In genomic region chr4:79325436-79325835, GRCh38 we compare ENCODE assay signal across 9 cellular contexts. TPM values are rescaled to one million over a fixed set of nuclear protein-coding genes. Genes with fewer than 3 reads are reported as not detected.
"Had no signal": no experiment of that assay in that cellular context is flagged by ENCODE, and none has a peak within 500 bp of the region (broad histone marks: within the 10 kb centered on the region; RNA-seq: fewer than 3 reads in every experiment).

No MANE protein-coding gene starts in this region.

- H3K27ac ChIP-seq: HL-60 had no signal

- H2AFZ ChIP-seq: GM23338 had no signal

- ATAC-seq: GM23338, HepG2 had no signal

- H3K4me3 ChIP-seq: GM23338 had no signal

- H3K4me2 ChIP-seq: GM23338 had no signal

- DNase-seq: H9, HCEC 1CT, KG1 had no signal

RNA-seq across cellular contexts. Expression of gene NAA11, which starts 0.4 kb away (rescaled TPM):
- total RNA-seq: GM23338, H1, H9, HepG2, HT1080 had no signal
- polyA plus RNA-seq: GM23338, H1, HepG2, IgD-negative memory B cell had no signal
